16 cellular contexts compared by ENCODE assay signal in genomic region chr2:171810409-171810993, GRCh38.
DNase-seq lines count a peak whose midpoint lies in the region; ATAC-seq and TF ChIP-seq lines count a peak whose summit lies in the region.
"Had no signal": no experiment of that assay in that cellular context is flagged by ENCODE, and none has a peak within 500 bp of the region (broad histone marks: within the 10 kb centered on the region; RNA-seq: fewer than 3 reads in every experiment).

No MANE protein-coding gene starts in this region.

- H3K9me3 ChIP-seq in mucosa of descending colon, result no peaks in the 10 kb centered on the region

- no peak overlapping the region for H3K4me3 ChIP-seq in mucosa of descending colon
- H3K4me3 ChIP-seq: K562, lung had no signal

- H3K4me1 ChIP-seq in mucosa of descending colon (ENCODE audit: low read depth), result no peaks in the 10 kb centered on the region

- no peaks in the 10 kb centered on the region for H3K36me3 ChIP-seq in mucosa of descending colon (ENCODE audit: low read depth)

- DNase-seq in NCI-H2081 (lab: John Stamatoyannopoulos, UW) (peak; percentile 16 to 60), NCI-H2081 treated with DMSO at 0.1 percent for 48 hours (lab: John Stamatoyannopoulos, UW) (no peak), NCI-H2227 treated with DMSO at 0.1 percent for 48 hours (lab: John Stamatoyannopoulos, UW) (peak; percentile 67), dedifferentiated amniotic fluid mesenchymal stem cell (ENCODE audit: extremely low spot score) (peak; percentile 72), mucosa of descending colon (no peak), inferior parietal cortex (ENCODE audit: extremely low spot score) (no peak)
- DNase-seq in stimulated activated naive CD4-positive, alpha-beta T cell (lab: John Stamatoyannopoulos, UW), result no peak
- DNase-seq in activated T-cell treated with anti-CD3 and anti-CD28 coated beads, Interleukin-2, amount 50 U/mL, for 48 hours, result no peak
- DNase-seq: activated CD4-positive, alpha-beta memory T cell treated with anti-CD3 and anti-CD28 coated beads, Interleukin-2, amount 10 ng/mL, durations not matched to agents 7 days and 5 days; activated naive CD8-positive, alpha-beta T cell treated with anti-CD3 and anti-CD28 coated beads, Interleukin-2, amount 50 U/mL, for 24 hours; NCI-H1048; T-cell; WERI-Rb-1 had no signal

- no peak for ATAC-seq in mucosa of descending colon
- ATAC-seq: activated naive CD8-positive, alpha-beta T cell treated with anti-CD3 and anti-CD28 coated beads, Interleukin-2, amount 50 U/mL, for 24 hours; naive thymus-derived CD4-positive, alpha-beta T cell; T-cell had no signal

- intact Hi-C loops in mucosa of descending colon (cut with DNase I, micrococcal nuclease), result no loop called here

- no peak for TF ChIP-seq CTCF in mucosa of descending colon (IDR thresholded peaks at IDR 0.05)

Comparison
In these comparisons a context has a peak if more than half of its experiments do, and no peak if none do; other contexts are left out.
1. DNase-seq: peak in NCI-H2081 (2 of 2), NCI-H2227 treated with DMSO at 0.1 percent for 48 hours (single experiment) and dedifferentiated amniotic fluid mesenchymal stem cell (single experiment); none in NCI-H2081 treated with DMSO at 0.1 percent for 48 hours (single experiment), mucosa of descending colon (0 of 3), stimulated activated naive CD4-positive, alpha-beta T cell (0 of 6), inferior parietal cortex (single experiment) and activated T-cell treated with anti-CD3 and anti-CD28 coated beads, Interleukin-2, amount 50 U/mL, for 48 hours (0 of 2).